In genomic region chrX:54494166-54494969, GRCh38 we compare ENCODE assay signal across 9 cellular contexts. TPM values are rescaled to one million over a fixed set of nuclear protein-coding genes. Genes with fewer than 3 reads are reported as not detected.
DNase-seq lines count a peak whose midpoint lies in the region; ATAC-seq and TF ChIP-seq lines count a peak whose summit lies in the region.
"Had no signal": no experiment of that assay in that cellular context is flagged by ENCODE, and none has a peak within 500 bp of the region (broad histone marks: within the 10 kb centered on the region; RNA-seq: fewer than 3 reads in every experiment).

No MANE protein-coding gene starts in this region.

- peaks cover 6 to 14% of the 10 kb centered on the region in 2 donors for H3K4me1 Mint-ChIP-seq in natural killer cell

- peaks cover 24% of the 10 kb centered on the region for H3K4me1 ChIP-seq in ACC112 (ENCODE audit: control insufficient read depth, insufficient read depth, low read length, unreplicated experiment)
- no peaks in the 10 kb centered on the region for H3K4me1 ChIP-seq in endocrine pancreas (ENCODE audit: control insufficient read depth, insufficient read depth, low read length)

- H3K79me2 ChIP-seq in ACC112 (ENCODE audit: control insufficient read depth, insufficient read depth, low read length, unreplicated experiment), result peaks cover 41% of the 10 kb centered on the region

- TF ChIP-seq CTCF in natural killer cell (IDR thresholded peaks at IDR 0.05), result no peak

- ATAC-seq in natural killer cell, result no peak

- H3K36me3 Mint-ChIP-seq in natural killer cell, result no peaks in the 10 kb centered on the region

- H3K9me3 Mint-ChIP-seq in natural killer cell, result no peaks in the 10 kb centered on the region

- H3K9me3 ChIP-seq in MG63 (no peaks in the 10 kb centered on the region), endocrine pancreas (ENCODE audit: control insufficient read depth, low read length) (no peaks in the 10 kb centered on the region)

- H3K27me3 ChIP-seq in ACC112 (ENCODE audit: insufficient read depth, low read length) (no peaks in the 10 kb centered on the region), MG63 (no peaks in the 10 kb centered on the region), endocrine pancreas (ENCODE audit: control insufficient read depth, insufficient read depth, low read length) (no peaks in the 10 kb centered on the region)

- H3K27ac ChIP-seq in ACC112 (ENCODE audit: low read depth, low read length), result no peak overlapping the region

- DNase-seq in MG63, result no peak
- DNase-seq in natural killer cell, result no peak
- no peak for DNase-seq in HT-29 (ENCODE audit: low spot score)
- no peak for DNase-seq in HK-2 (ENCODE audit: unreplicated experiment)
- no peak for DNase-seq in hippocampal formation (lab: John Stamatoyannopoulos, UW)
- DNase-seq in ureter (ENCODE audit: low spot score), result no peak
- DNase-seq: SW 1271 had no signal

- no peak overlapping the region for H3K27ac Mint-ChIP-seq in natural killer cell

- H3K4me3 Mint-ChIP-seq in natural killer cell, result peak overlapping the region; percentile 69

- intact Hi-C loops in natural killer cell (cut with micrococcal nuclease), result no loop called here

- peak overlapping the region; percentile 47 for H3K9ac ChIP-seq in endocrine pancreas (ENCODE audit: control insufficient read depth, insufficient read depth, low read length)

- H2AFZ ChIP-seq in ACC112 (ENCODE audit: low read length, unreplicated experiment), result peak overlapping the region; percentile 50

- peaks cover 45 to 47% of the 10 kb centered on the region in 2 donors for H3K27me3 Mint-ChIP-seq in natural killer cell (ENCODE audit: low read depth in 2 of 2)

- H3K36me3 ChIP-seq in ACC112 (ENCODE audit: insufficient read depth, low read length), result no peaks in the 10 kb centered on the region
- H3K36me3 ChIP-seq in MG63, result no peaks in the 10 kb centered on the region
- H3K36me3 ChIP-seq in endocrine pancreas (ENCODE audit: control insufficient read depth, insufficient read depth, low read length), result no peaks in the 10 kb centered on the region

- H3K4me3 ChIP-seq in ACC112 (ENCODE audit: low read depth, low read length) (peak overlapping the region; percentile 92), MG63 (peak overlapping the region; percentile 62), endocrine pancreas (ENCODE audit: control insufficient read depth, insufficient read depth, low read length) (peak overlapping the region; percentile 44)

RNA-seq across cellular contexts. Expression of gene FGD1, which starts 1.7 kb away (rescaled TPM):
- total RNA-seq in MG63 (2014; rRNA removed; shearing (Covaris generic); ENCODE audit: low replicate concordance), result 8.2 and 10.3 TPM in 2 replicates
- total RNA-seq in natural killer cell, result under 1 TPM in 1 of 3 donors, not detected in 2; 0.07 TPM
- 0.13 and 0.18 TPM in 2 replicates for total RNA-seq in HT-29 (2014; rRNA removed; shearing (Covaris generic))
- total RNA-seq in ureter, result 3.3 TPM

RNA-seq across cellular contexts. Expression of gene GNL3L, which starts 35.7 kb away (rescaled TPM):
- 11.0 and 11.8 TPM in 2 replicates for total RNA-seq in MG63 (2014; rRNA removed; shearing (Covaris generic); ENCODE audit: low replicate concordance)
- total RNA-seq in natural killer cell (10 to 100 TPM; 44.5 to 50.0 (median 49.2) TPM), ureter (56.7 TPM)
- total RNA-seq in HT-29 (2014; rRNA removed; shearing (Covaris generic)), result 38.6 and 43.2 TPM in 2 replicates

RNA-seq across cellular contexts. Expression of gene TSR2, which starts 54.2 kb away (rescaled TPM):
- total RNA-seq in MG63 (2014; rRNA removed; shearing (Covaris generic); ENCODE audit: low replicate concordance), result 14.5 and 16.4 TPM in 2 replicates
- 10 to 100 TPM; 39.0 to 40.4 (median 40.0) TPM for total RNA-seq in natural killer cell
- total RNA-seq in HT-29 (2014; rRNA removed; shearing (Covaris generic)), result 25.4 and 28.7 TPM in 2 replicates
- 42.4 TPM for total RNA-seq in ureter
